In the genomic region with DNA sequence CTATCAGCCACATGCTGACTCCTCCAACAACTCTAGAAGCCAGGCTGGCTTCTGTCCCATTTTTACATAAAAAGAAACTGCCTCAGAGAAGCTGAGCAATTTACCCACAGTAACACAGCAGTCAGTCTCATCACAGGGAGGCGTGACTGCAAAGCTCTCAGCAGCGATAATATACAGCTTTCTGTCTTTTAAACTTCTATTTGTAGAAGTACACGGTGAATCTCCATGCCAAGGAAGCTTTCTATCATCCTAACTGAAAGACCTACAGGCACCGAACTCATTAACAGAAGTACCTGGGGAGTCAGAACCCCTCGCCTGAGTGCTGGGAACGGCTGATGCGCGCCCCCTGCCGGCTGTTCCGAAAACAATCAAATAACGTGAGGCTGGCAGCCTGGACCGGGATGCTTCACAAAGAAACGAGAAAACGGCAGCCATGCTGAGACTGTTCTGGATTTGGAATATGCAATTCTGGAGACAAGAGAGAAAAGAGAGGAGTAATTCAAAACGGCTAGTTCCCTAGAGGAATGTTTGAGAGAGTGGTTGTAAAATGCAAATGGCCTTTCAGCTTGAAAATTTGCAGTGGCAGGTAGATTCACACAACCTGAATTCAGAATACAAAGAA, we compare ENCODE assay signal across 7 cellular contexts. TPM values are rescaled to one million over a fixed set of nuclear protein-coding genes. Genes with fewer than 3 reads are reported as not detected.
DNase-seq lines count a peak whose midpoint lies in the region; ATAC-seq and TF ChIP-seq lines count a peak whose summit lies in the region.

No MANE protein-coding gene starts in this region.

- peak; percentile 82 for DNase-seq in GM13976 (ENCODE audit: low spot score)
- peak; percentile 65 for DNase-seq in NCI-H187 treated with DMSO at 0.1 percent for 48 hours (lab: John Stamatoyannopoulos, UW)
- DNase-seq in T-helper 2 cell = peak; percentile 57 to 76 (median 70)
- peak; percentile 71 to 93 (median 82) for DNase-seq in adrenal gland
- peak; percentile 81 for DNase-seq in left ventricle myocardium inferior
- DNase-seq in sigmoid colon = peak; percentile 92

- in situ Hi-C loops in GM13976 (cut with MboI; ENCODE audit: low sequenced_read_pairs, unreplicated experiment) = no loop called here

- no peak overlapping the region for H3K4me3 ChIP-seq in adrenal gland
- H3K4me3 ChIP-seq in left ventricle myocardium inferior = no peak overlapping the region
- no peak overlapping the region for H3K4me3 ChIP-seq in sigmoid colon

- H3K4me1 ChIP-seq in adrenal gland (replicated peaks in 1 of 2) = peaks cover 21 to 36% of the 10 kb centered on the region in 2 donors
- peaks cover 57% of the 10 kb centered on the region for H3K4me1 ChIP-seq in left ventricle myocardium inferior
- H3K4me1 ChIP-seq in sigmoid colon = peaks cover 0 to 47% (median 22%) of the 10 kb centered on the region in 4 donors

- intact Hi-C loops in adrenal gland (cut with DNase I) = loop anchor here (2.0 to 5.0 kb wide), 2 partner anchors 490 to 493 kb away; partner anchors contain the start of gene RHOU (in 2 of the 2)
- intact Hi-C loops in left ventricle myocardium inferior (cut with micrococcal nuclease) = no loop called here
- intact Hi-C loops in sigmoid colon (cut with DNase I) = loop anchor here (1.0 to 10.0 kb wide), 7 partner anchors 70 to 563 kb away; partner anchors contain the start of gene RHOU

- no peaks in the 10 kb centered on the region for H3K36me3 ChIP-seq in adrenal gland (replicated peaks in 1 of 2)
- H3K36me3 ChIP-seq in left ventricle myocardium inferior = no peaks in the 10 kb centered on the region
- no peaks in the 10 kb centered on the region for H3K36me3 ChIP-seq in sigmoid colon

- peak in 1 of 4 donors; percentile 18 for TF ChIP-seq EP300 in sigmoid colon (IDR thresholded peaks at IDR 0.05)

- H3K9me3 ChIP-seq in adrenal gland (replicated peaks in 1 of 3) = no peaks in the 10 kb centered on the region
- no peaks in the 10 kb centered on the region for H3K9me3 ChIP-seq in left ventricle myocardium inferior (replicated peaks)
- no peaks in the 10 kb centered on the region for H3K9me3 ChIP-seq in sigmoid colon

- no peak for ATAC-seq in HG02623 (IDR thresholded peaks at IDR 0.05; ENCODE audit: unreplicated experiment)

- no peak overlapping the region for H3K27ac ChIP-seq in adrenal gland
- peak overlapping the region; percentile 96 for H3K27ac ChIP-seq in left ventricle myocardium inferior (replicated peaks)
- H3K27ac ChIP-seq in sigmoid colon = no peak overlapping the region

- peak; percentile 71 for TF ChIP-seq CTCF in GM13976 (IDR thresholded peaks at IDR 0.05; ENCODE audit: borderline replicate concordance, control extremely low read depth, extremely low read depth, insufficient read depth, missing control alignments)
- TF ChIP-seq CTCF in adrenal gland (IDR thresholded peaks at IDR 0.05) = peak; percentile 78 to 93 (median 88)
- peak; percentile 88 for TF ChIP-seq CTCF in left ventricle myocardium inferior (IDR thresholded peaks at IDR 0.05; ENCODE audit: borderline replicate concordance)
- TF ChIP-seq CTCF in sigmoid colon (IDR thresholded peaks at IDR 0.05) = peak; percentile 71 to 83 (median 79)

- TF ChIP-seq POLR2A in adrenal gland (IDR thresholded peaks at IDR 0.05) (no peak), sigmoid colon (IDR thresholded peaks at IDR 0.05) (no peak)

- 10 to 11% (median 10%) methylated on average over 15 of the region's 15 CpGs for WGBS in adrenal gland, 4 donors
- 8 to 12% methylated on average over 15 of the region's 15 CpGs for WGBS in sigmoid colon, 2 donors

- H3K27me3 ChIP-seq in adrenal gland (no peaks in the 10 kb centered on the region), left ventricle myocardium inferior (ENCODE audit: low read depth) (peaks cover 4% of the 10 kb centered on the region), sigmoid colon (no peaks in the 10 kb centered on the region)

RNA-seq across cellular contexts. Expression of gene RAB4A, which starts 43.5 kb away (rescaled TPM):
- total RNA-seq in adrenal gland (10 to 100 TPM; 34.6 to 80.9 (median 53.1) TPM), left ventricle myocardium inferior (132 TPM), sigmoid colon (10 to 100 TPM; 41.8 to 54.2 (median 50.6) TPM)
- polyA plus RNA-seq in adrenal gland (10 to 100 TPM; 14.5 to 30.8 (median 16.5) TPM), sigmoid colon (10 to 100 TPM; 35.8 to 83.7 (median 54.7) TPM)
